ENCODE assay signal across 29 cellular contexts in genomic region chr10:92855560-92855959, GRCh38.
"Had no signal": no experiment of that assay in that cellular context is flagged by ENCODE, and none has a peak within 500 bp of the region (broad histone marks: within the 10 kb centered on the region; RNA-seq: fewer than 3 reads in every experiment).

No MANE protein-coding gene starts in this region.

- FAIRE-seq: astrocyte, bronchial epithelial cell, endothelial cell of umbilical vein had no signal

- H3K27ac ChIP-seq: brain microvascular endothelial cell, colonic mucosa, epithelial cell of prostate, gastrocnemius medialis, heart right ventricle, hepatocyte, VCaP had no signal

- H3K4me3 ChIP-seq: colonic mucosa, gastrocnemius medialis, heart right ventricle, hepatocyte had no signal

- DNase-seq: activated CD4-positive, alpha-beta memory T cell treated with anti-CD3 and anti-CD28 coated beads, Interleukin-2, amount 10 ng/mL, durations not matched to agents 7 days and 5 days; activated CD4-positive, alpha-beta T cell treated with anti-CD3 and anti-CD28 coated beads for 1 hour; activated CD4-positive, alpha-beta T cell treated with anti-CD3 and anti-CD28 coated beads for 4 hours; activated CD4-positive, alpha-beta T cell treated with anti-CD3 and anti-CD28 coated beads, Interleukin-2, amount 10 ng/mL, durations not matched to agents 7 days and 5 days; activated CD4-positive, alpha-beta T cell treated with anti-CD3 and anti-CD28 coated beads, Interleukin-2, amount 50 U/mL, for 4 hours; activated CD8-positive, alpha-beta memory T cell treated with anti-CD3 and anti-CD28 coated beads, Interleukin-2, amount 50 U/mL, for 48 hours; activated gamma-delta T cell; activated naive CD4-positive, alpha-beta T cell; activated naive CD4-positive, alpha-beta T cell treated with anti-CD3 and anti-CD28 coated beads, Interleukin-2, amount 10 ng/mL, durations not matched to agents 7 days and 5 days; activated T-cell treated with anti-CD3 and anti-CD28 coated beads for 4 hours; activated T-cell treated with anti-CD3 and anti-CD28 coated beads, Interleukin-2, amount 50 U/mL, for 24 hours; activated T-cell treated with anti-CD3 and anti-CD28 coated beads, Interleukin-2, amount 50 U/mL, for 72 hours; amniotic stem cell; anterior cingulate cortex; brain microvascular endothelial cell; colonic mucosa; effector CD4-positive, alpha-beta T cell; effector memory CD8-positive, alpha-beta T cell; foreskin fibroblast; gastrocnemius medialis; heart right ventricle; T-helper 1 cell; T-helper 2 cell had no signal

- H3K9me3 ChIP-seq: colonic mucosa had no signal

- H3K4me1 ChIP-seq: colonic mucosa, gastrocnemius medialis, heart right ventricle had no signal

- H3K36me3 ChIP-seq: brain microvascular endothelial cell, colonic mucosa, gastrocnemius medialis, heart right ventricle had no signal
